Comparison of ENCODE assay signal across 1 cellular context in the genomic region with DNA sequence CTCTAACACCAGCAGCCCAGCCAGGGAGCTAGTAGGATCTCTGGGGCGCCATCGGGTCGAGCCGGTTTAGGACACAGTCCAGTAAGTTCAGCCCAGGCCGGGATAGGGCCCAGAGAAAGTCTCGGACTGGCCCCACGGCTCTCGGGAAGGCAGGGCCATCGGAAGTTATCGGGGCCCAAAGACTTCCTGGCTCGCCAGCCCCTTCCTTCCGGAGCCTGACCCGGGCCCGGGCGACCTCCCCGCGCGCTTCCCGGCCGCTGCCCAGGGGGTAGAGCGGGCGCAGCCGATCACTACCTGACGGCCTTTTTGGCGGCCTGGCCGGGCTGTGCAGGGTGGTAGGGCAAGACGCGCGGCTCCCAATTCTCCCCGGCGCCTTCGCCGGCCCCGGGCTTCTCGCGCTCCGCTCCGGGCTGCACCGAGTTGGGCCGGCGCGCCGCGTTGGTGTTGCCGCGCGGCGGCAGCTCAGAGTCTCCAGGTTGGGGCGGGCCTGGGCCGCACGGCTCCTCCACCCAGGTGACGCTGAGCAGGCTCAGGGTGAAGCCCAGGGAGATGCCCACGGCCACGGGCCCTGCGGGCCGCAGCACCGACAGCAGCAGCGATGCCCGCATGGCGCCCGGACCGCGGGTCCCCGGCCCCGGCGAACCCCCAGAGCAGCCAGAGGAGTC.
TF ChIP-seq lines count a peak whose summit lies in the region.

No MANE protein-coding gene starts in this region.

TF ChIP-seq in HepG2, 621 proteins besides CTCF, POLR2A, EP300 and RAD21 (continued from another document and continues in another):
- TF ChIP-seq, protein P1, sequence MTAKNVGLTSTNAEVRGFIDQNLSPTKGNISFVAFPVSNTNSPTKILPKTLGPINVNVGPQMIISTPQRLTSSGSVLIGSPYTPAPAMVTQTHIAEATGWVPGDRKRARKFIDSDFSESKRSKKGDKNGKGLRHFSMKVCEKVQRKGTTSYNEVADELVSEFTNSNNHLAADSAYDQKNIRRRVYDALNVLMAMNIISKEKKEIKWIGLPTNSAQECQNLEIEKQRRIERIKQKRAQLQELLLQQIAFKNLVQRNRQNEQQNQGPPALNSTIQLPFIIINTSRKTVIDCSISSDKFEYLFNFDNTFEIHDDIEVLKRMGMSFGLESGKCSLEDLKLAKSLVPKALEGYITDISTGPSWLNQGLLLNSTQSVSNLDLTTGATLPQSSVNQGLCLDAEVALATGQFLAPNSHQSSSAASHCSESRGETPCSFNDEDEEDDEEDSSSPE (CRISPR knock-in tag; IDR thresholded peaks at IDR 0.05) = no peak
- no peak for TF ChIP-seq JUN (CRISPR knock-in tag; IDR thresholded peaks at IDR 0.05)
- no peak for TF ChIP-seq ZNF343 (CRISPR knock-in tag; IDR thresholded peaks at IDR 0.05)
- TF ChIP-seq HNRNPUL1 (IDR thresholded peaks at IDR 0.05; ENCODE audit: low read depth, low read length) = no peak
- 0 out of 2 replicates have a peak, but pooled peaks have one; percentile 49 for TF ChIP-seq RXRA (CRISPR knock-in tag; IDR thresholded peaks at IDR 0.05)
- TF ChIP-seq HNF4A (CRISPR knock-in tag; IDR thresholded peaks at IDR 0.05) = no peak
- TF ChIP-seq ZNF546 (CRISPR knock-in tag; conservative IDR thresholded peaks at IDR 0.05) = no peak; the same call in 1 of the 2 replicates
- no peak for TF ChIP-seq JDP2 (CRISPR knock-in tag; IDR thresholded peaks at IDR 0.05; ENCODE audit: borderline replicate concordance)
- TF ChIP-seq, protein P2, sequence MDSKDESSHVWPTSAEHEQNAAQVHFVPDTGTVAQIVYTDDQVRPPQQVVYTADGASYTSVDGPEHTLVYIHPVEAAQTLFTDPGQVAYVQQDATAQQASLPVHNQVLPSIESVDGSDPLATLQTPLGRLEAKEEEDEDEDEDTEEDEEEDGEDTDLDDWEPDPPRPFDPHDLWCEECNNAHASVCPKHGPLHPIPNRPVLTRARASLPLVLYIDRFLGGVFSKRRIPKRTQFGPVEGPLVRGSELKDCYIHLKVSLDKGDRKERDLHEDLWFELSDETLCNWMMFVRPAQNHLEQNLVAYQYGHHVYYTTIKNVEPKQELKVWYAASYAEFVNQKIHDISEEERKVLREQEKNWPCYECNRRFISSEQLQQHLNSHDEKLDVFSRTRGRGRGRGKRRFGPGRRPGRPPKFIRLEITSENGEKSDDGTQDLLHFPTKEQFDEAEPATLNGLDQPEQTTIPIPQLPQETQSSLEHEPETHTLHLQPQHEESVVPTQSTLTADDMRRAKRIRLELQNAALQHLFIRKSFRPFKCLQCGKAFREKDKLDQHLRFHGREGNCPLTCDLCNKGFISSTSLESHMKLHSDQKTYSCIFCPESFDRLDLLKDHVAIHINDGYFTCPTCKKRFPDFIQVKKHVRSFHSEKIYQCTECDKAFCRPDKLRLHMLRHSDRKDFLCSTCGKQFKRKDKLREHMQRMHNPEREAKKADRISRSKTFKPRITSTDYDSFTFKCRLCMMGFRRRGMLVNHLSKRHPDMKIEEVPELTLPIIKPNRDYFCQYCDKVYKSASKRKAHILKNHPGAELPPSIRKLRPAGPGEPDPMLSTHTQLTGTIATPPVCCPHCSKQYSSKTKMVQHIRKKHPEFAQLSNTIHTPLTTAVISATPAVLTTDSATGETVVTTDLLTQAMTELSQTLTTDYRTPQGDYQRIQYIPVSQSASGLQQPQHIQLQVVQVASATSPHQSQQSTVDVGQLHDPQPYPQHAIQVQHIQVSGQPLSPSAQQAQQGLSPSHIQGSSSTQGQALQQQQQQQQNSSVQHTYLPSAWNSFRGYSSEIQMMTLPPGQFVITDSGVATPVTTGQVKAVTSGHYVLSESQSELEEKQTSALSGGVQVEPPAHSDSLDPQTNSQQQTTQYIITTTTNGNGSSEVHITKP (CRISPR knock-in tag; IDR thresholded peaks at IDR 0.05; ENCODE audit: low read depth) = no peak
- TF ChIP-seq ZNF3 (CRISPR knock-in tag; IDR thresholded peaks at IDR 0.05) = no peak
- TF ChIP-seq ZSCAN22 (CRISPR knock-in tag; IDR thresholded peaks at IDR 0.05) = no peak
- TF ChIP-seq FLYWCH1 (CRISPR knock-in tag; IDR thresholded peaks at IDR 0.05) = no peak
- no peak for TF ChIP-seq ZNF569 (CRISPR knock-in tag; IDR thresholded peaks at IDR 0.05; ENCODE audit: borderline replicate concordance)
- no peak for TF ChIP-seq KLF12 (CRISPR knock-in tag; IDR thresholded peaks at IDR 0.05; ENCODE audit: borderline replicate concordance)
- no peak for TF ChIP-seq ZNF431 (CRISPR knock-in tag; IDR thresholded peaks at IDR 0.05; ENCODE audit: borderline replicate concordance, low read depth)
- TF ChIP-seq ZNF160 (CRISPR knock-in tag; IDR thresholded peaks at IDR 0.05) = no peak
- TF ChIP-seq FOXP1 (IDR thresholded peaks at IDR 0.05) = no peak
- TF ChIP-seq FOXP1 (CRISPR knock-in tag; IDR thresholded peaks at IDR 0.05) = no peak
- no peak for TF ChIP-seq TGIF2 (CRISPR knock-in tag; IDR thresholded peaks at IDR 0.05)
- TF ChIP-seq ZNF253 (CRISPR knock-in tag; IDR thresholded peaks at IDR 0.05; ENCODE audit: borderline replicate concordance) = no peak; the same call in 1 of the 2 replicates
- TF ChIP-seq, protein P3, sequence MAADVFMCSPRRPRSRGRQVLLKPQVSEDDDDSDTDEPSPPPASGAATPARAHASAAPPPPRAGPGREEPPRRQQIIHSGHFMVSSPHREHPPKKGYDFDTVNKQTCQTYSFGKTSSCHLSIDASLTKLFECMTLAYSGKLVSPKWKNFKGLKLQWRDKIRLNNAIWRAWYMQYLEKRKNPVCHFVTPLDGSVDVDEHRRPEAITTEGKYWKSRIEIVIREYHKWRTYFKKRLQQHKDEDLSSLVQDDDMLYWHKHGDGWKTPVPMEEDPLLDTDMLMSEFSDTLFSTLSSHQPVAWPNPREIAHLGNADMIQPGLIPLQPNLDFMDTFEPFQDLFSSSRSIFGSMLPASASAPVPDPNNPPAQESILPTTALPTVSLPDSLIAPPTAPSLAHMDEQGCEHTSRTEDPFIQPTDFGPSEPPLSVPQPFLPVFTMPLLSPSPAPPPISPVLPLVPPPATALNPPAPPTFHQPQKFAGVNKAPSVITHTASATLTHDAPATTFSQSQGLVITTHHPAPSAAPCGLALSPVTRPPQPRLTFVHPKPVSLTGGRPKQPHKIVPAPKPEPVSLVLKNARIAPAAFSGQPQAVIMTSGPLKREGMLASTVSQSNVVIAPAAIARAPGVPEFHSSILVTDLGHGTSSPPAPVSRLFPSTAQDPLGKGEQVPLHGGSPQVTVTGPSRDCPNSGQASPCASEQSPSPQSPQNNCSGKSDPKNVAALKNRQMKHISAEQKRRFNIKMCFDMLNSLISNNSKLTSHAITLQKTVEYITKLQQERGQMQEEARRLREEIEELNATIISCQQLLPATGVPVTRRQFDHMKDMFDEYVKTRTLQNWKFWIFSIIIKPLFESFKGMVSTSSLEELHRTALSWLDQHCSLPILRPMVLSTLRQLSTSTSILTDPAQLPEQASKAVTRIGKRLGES (CRISPR knock-in tag; IDR thresholded peaks at IDR 0.05; ENCODE audit: borderline replicate concordance) = no peak
- TF ChIP-seq, protein P4, sequence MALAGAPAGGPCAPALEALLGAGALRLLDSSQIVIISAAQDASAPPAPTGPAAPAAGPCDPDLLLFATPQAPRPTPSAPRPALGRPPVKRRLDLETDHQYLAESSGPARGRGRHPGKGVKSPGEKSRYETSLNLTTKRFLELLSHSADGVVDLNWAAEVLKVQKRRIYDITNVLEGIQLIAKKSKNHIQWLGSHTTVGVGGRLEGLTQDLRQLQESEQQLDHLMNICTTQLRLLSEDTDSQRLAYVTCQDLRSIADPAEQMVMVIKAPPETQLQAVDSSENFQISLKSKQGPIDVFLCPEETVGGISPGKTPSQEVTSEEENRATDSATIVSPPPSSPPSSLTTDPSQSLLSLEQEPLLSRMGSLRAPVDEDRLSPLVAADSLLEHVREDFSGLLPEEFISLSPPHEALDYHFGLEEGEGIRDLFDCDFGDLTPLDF (CRISPR knock-in tag; IDR thresholded peaks at IDR 0.05) = no peak; the same call in 1 of the 2 replicates
- TF ChIP-seq ZNF468 (CRISPR knock-in tag; IDR thresholded peaks at IDR 0.05) = no peak
- no peak; the same call in 1 of the 2 replicates for TF ChIP-seq KMT2B (CRISPR knock-in tag; IDR thresholded peaks at IDR 0.05)
- no peak for TF ChIP-seq ZNF687 (CRISPR knock-in tag; IDR thresholded peaks at IDR 0.05)
- no peak for TF ChIP-seq MTA1 (CRISPR knock-in tag; IDR thresholded peaks at IDR 0.05; ENCODE audit: borderline replicate concordance)
- no peak for TF ChIP-seq ZNF576 (CRISPR knock-in tag; IDR thresholded peaks at IDR 0.05)
- TF ChIP-seq BHLHE40 (IDR thresholded peaks at IDR 0.05; ENCODE audit: low read length) = no peak
- TF ChIP-seq KDM4B (CRISPR knock-in tag; IDR thresholded peaks at IDR 0.05) = peak; percentile 28; the same call in 1 of the 2 replicates
- TF ChIP-seq GATAD1 (CRISPR knock-in tag; IDR thresholded peaks at IDR 0.05) = no peak
- no peak for TF ChIP-seq ESRRA (CRISPR knock-in tag; IDR thresholded peaks at IDR 0.05; ENCODE audit: low read depth)
- no peak for TF ChIP-seq MAFF (IDR thresholded peaks at IDR 0.05; ENCODE audit: low read depth, low read length)
- no peak for TF ChIP-seq ZNF781 (CRISPR knock-in tag; IDR thresholded peaks at IDR 0.05; ENCODE audit: borderline replicate concordance, not compliant biosample characterization)
- no peak for TF ChIP-seq REST (IDR thresholded peaks at IDR 0.05; ENCODE audit: borderline replicate concordance in 1 of 2, low read depth in 1 of 2, low read length in 2 of 2)
- peak; percentile 79 for TF ChIP-seq AGO2 (optimal IDR thresholded peaks at IDR 0.05; ENCODE audit: low read depth, low read length)
- TF ChIP-seq, protein P5, sequence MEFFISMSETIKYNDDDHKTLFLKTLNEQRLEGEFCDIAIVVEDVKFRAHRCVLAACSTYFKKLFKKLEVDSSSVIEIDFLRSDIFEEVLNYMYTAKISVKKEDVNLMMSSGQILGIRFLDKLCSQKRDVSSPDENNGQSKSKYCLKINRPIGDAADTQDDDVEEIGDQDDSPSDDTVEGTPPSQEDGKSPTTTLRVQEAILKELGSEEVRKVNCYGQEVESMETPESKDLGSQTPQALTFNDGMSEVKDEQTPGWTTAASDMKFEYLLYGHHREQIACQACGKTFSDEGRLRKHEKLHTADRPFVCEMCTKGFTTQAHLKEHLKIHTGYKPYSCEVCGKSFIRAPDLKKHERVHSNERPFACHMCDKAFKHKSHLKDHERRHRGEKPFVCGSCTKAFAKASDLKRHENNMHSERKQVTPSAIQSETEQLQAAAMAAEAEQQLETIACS (CRISPR knock-in tag; IDR thresholded peaks at IDR 0.05) = no peak; the same call in 1 of the 2 replicates
- no peak for TF ChIP-seq NFIB (CRISPR knock-in tag; IDR thresholded peaks at IDR 0.05; ENCODE audit: borderline replicate concordance)
- no peak for TF ChIP-seq YY1 (IDR thresholded peaks at IDR 0.05; ENCODE audit: insufficient read depth, insufficient replicate concordance, low read depth, low read length)
